Comparison of ENCODE assay signal across 23 cellular contexts in genomic region chr6:87093199-87093598, GRCh38. TPM values are rescaled to one million over a fixed set of nuclear protein-coding genes. Genes with fewer than 3 reads are reported as not detected.
"Had no signal": no experiment of that assay in that cellular context is flagged by ENCODE, and none has a peak within 500 bp of the region (broad histone marks: within the 10 kb centered on the region; RNA-seq: fewer than 3 reads in every experiment).

No MANE protein-coding gene starts in this region.

- H3K27ac ChIP-seq: adrenal gland, breast epithelium, VCaP had no signal

- ATAC-seq: activated CD4-positive, alpha-beta T cell treated with anti-CD3 and anti-CD28 coated beads for 36 hours; activated CD8-positive, alpha-beta T cell treated with anti-CD3 and anti-CD28 coated beads for 36 hours; activated T-cell treated with anti-CD3 and anti-CD28 coated beads, Interleukin-2, amount 50 U/mL, for 72 hours had no signal

- H3K4me1 ChIP-seq: adrenal gland, breast epithelium had no signal

- H3K36me3 Mint-ChIP-seq: activated naive CD8-positive, alpha-beta T cell treated with anti-CD3 and anti-CD28 coated beads, Interleukin-2, amount 10 ng/mL, durations not matched to agents 7 days and 5 days had no signal

- H3K27me3 ChIP-seq: adrenal gland, breast epithelium had no signal

- H3K4me1 Mint-ChIP-seq: activated naive CD8-positive, alpha-beta T cell treated with anti-CD3 and anti-CD28 coated beads, Interleukin-2, amount 10 ng/mL, durations not matched to agents 7 days and 5 days had no signal

- H3K4me3 Mint-ChIP-seq: activated CD4-positive, alpha-beta T cell treated with anti-CD3 and anti-CD28 coated beads for 36 hours; activated CD8-positive, alpha-beta T cell treated with anti-CD3 and anti-CD28 coated beads for 36 hours; activated naive CD8-positive, alpha-beta T cell treated with anti-CD3 and anti-CD28 coated beads, Interleukin-2, amount 10 ng/mL, durations not matched to agents 7 days and 5 days; activated T-cell treated with anti-CD3 and anti-CD28 coated beads, Interleukin-2, amount 50 U/mL, for 72 hours had no signal

- H3K36me3 ChIP-seq: adrenal gland, breast epithelium had no signal

- H3K9me3 Mint-ChIP-seq: activated CD8-positive, alpha-beta T cell treated with anti-CD3 and anti-CD28 coated beads for 36 hours; activated naive CD8-positive, alpha-beta T cell treated with anti-CD3 and anti-CD28 coated beads, Interleukin-2, amount 10 ng/mL, durations not matched to agents 7 days and 5 days; activated T-cell treated with anti-CD3 and anti-CD28 coated beads, Interleukin-2, amount 50 U/mL, for 72 hours had no signal

- DNase-seq: activated CD4-positive, alpha-beta T cell treated with anti-CD3 and anti-CD28 coated beads for 36 hours; activated CD8-positive, alpha-beta memory T cell treated with anti-CD3 and anti-CD28 coated beads, Interleukin-2, amount 50 U/mL, for 4 hours; activated CD8-positive, alpha-beta T cell treated with anti-CD3 and anti-CD28 coated beads for 36 hours; activated naive CD4-positive, alpha-beta T cell treated with anti-CD3 and anti-CD28 coated beads, Interleukin-2, amount 50 U/mL, for 16 hours; activated naive CD8-positive, alpha-beta T cell treated with anti-CD3 and anti-CD28 coated beads, Interleukin-2, amount 10 ng/mL, durations not matched to agents 7 days and 5 days; activated T-cell treated with anti-CD3 and anti-CD28 coated beads, Interleukin-2, amount 50 U/mL, for 72 hours; adrenal gland; anterior cingulate cortex; caudate nucleus; NCI-H1105 treated with DMSO at 0.1 percent for 48 hours; NCI-H1436 treated with DMSO at 0.1 percent for 48 hours; NCI-H2029; NCI-H345; NCI-H510A; NCI-H526 treated with DMSO at 0.1 percent for 48 hours; NCI-H82; SIG-M5; T-helper 1 cell had no signal

- H3K4me3 ChIP-seq: adrenal gland, breast epithelium had no signal

- H3K27ac Mint-ChIP-seq: activated CD4-positive, alpha-beta T cell treated with anti-CD3 and anti-CD28 coated beads for 36 hours; activated CD8-positive, alpha-beta T cell treated with anti-CD3 and anti-CD28 coated beads for 36 hours; activated naive CD8-positive, alpha-beta T cell treated with anti-CD3 and anti-CD28 coated beads, Interleukin-2, amount 10 ng/mL, durations not matched to agents 7 days and 5 days; activated T-cell treated with anti-CD3 and anti-CD28 coated beads, Interleukin-2, amount 50 U/mL, for 72 hours had no signal

- H3K9me3 ChIP-seq: adrenal gland, breast epithelium had no signal

RNA-seq across cellular contexts. Expression of gene CGA, which starts 1.7 kb away (rescaled TPM):
- total RNA-seq: activated CD4-positive, alpha-beta T cell treated with anti-CD3 and anti-CD28 coated beads for 36 hours; activated CD8-positive, alpha-beta T cell treated with anti-CD3 and anti-CD28 coated beads for 36 hours; activated naive CD8-positive, alpha-beta T cell treated with anti-CD3 and anti-CD28 coated beads, Interleukin-2, amount 10 ng/mL, durations not matched to agents 7 days and 5 days; activated T-cell treated with anti-CD3 and anti-CD28 coated beads, Interleukin-2, amount 50 U/mL, for 72 hours; breast epithelium; OCI-LY7; RPMI7951; T-helper 2 cell treated with Interferon-gamma antibody and Interleukin-4, amounts not matched to agents 100 ng/mL and 5 ng/mL, for 36 hours had no signal
